ENCODE assay signal across 14 cellular contexts in the genomic region with DNA sequence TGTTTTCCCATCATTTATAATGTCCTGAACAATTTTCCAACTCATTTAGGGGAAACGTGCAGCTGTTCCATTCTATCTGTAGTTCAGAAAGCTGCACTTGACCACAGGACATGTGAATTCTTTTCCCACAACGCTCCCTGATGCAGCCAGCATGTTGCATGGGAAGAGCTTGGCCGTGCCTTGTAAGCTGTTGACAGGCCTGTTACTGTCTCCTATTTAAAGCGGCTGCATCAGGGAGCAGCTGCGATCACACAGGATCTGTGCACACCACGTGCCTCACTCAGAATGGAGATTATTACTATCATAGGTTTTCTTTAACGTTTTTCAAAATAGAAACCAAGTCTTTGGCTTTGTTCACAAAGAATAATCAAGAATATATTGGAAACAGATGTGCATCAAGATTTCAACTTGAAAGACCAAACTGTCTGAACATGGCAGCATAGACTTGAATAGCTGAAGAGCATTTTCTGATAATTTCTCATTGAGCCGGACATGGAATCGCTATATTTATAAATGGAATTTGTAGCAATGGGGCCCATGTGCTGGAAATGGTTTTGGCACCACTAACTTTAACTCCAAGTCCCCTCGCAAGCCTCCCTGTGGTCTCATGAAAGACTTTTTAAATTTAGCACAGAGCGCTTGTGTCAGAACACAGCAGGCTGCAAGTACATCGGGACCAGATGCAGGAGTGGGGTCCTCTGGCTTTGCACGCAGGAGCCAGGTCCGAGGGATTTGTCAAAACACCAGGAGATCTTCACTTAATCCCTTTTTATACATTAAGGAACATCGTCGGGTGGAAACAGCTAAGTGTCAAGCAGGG. TPM values are rescaled to one million over a fixed set of nuclear protein-coding genes. Genes with fewer than 3 reads are reported as not detected.
DNase-seq lines count a peak whose midpoint lies in the region; ATAC-seq and TF ChIP-seq lines count a peak whose summit lies in the region.
"Had no signal": no experiment of that assay in that cellular context is flagged by ENCODE, and none has a peak within 500 bp of the region (broad histone marks: within the 10 kb centered on the region; RNA-seq: fewer than 3 reads in every experiment).

No MANE protein-coding gene starts in this region.

- no peak for ATAC-seq in HG02763 (IDR thresholded peaks at IDR 0.05; ENCODE audit: unreplicated experiment)

- DNase-seq in HFF-Myc (ENCODE audit: extremely low read depth, low read depth) (peak; percentile 47), amygdala (lab: John Stamatoyannopoulos, UW) (peak in 32 of 56 donors; percentile 5 to 67 (median 28)), left ventricle myocardium inferior (peak; percentile 39), skeletal muscle cell (ENCODE audit: low read depth) (peak; percentile 67), ascending aorta (ENCODE audit: low spot score in 2 of 2) (no peak)
- no peak for DNase-seq in activated CD4-positive, CD25-positive, alpha-beta regulatory T cell (lab: John Stamatoyannopoulos, UW)
- no peak for DNase-seq in stimulated activated CD8-positive, alpha-beta memory T cell treated with anti-CD3 and anti-CD28 coated beads, Interleukin-4, amount 100 ng/mL, for 48 hours
- DNase-seq: activated CD4-positive, CD25-positive, alpha-beta regulatory T cell treated with anti-CD3 and anti-CD28 coated beads, Interleukin-2, amount 50 U/mL, for 72 hours; activated naive CD4-positive, alpha-beta T cell treated with anti-CD3 and anti-CD28 coated beads, Interleukin-2, amount 50 U/mL, for 16 hours; endodermal cell; NCI-H2029 treated with DMSO at 0.1 percent for 48 hours had no signal

- H3K36me3 ChIP-seq in left ventricle myocardium inferior = no peaks in the 10 kb centered on the region
- H3K36me3 ChIP-seq in ascending aorta = no peaks in the 10 kb centered on the region

- H3K4me1 ChIP-seq in left ventricle myocardium inferior (peaks cover 34% of the 10 kb centered on the region), ascending aorta (no peaks in the 10 kb centered on the region)

- no peak overlapping the region for H3K4me3 ChIP-seq in HFF-Myc (replicated peaks; ENCODE audit: low read depth, low read length)
- peak overlapping the region; percentile 36 for H3K4me3 ChIP-seq in left ventricle myocardium inferior
- H3K4me3 ChIP-seq in skeletal muscle cell (ENCODE audit: low read depth, low read length) = no peak overlapping the region
- H3K4me3 ChIP-seq in ascending aorta = no peak overlapping the region
- H3K4me3 ChIP-seq: tibial nerve had no signal

- H3K27ac ChIP-seq in left ventricle myocardium inferior (replicated peaks) (peak overlapping the region; percentile 59), ascending aorta (no peak overlapping the region)
- H3K27ac ChIP-seq: tibial nerve had no signal

- TF ChIP-seq CTCF in HFF-Myc (IDR thresholded peaks at IDR 0.05; ENCODE audit: low read depth, low read length, missing control alignments) (no peak), left ventricle myocardium inferior (IDR thresholded peaks at IDR 0.05; ENCODE audit: borderline replicate concordance) (no peak), ascending aorta (IDR thresholded peaks at IDR 0.05) (no peak)

- no peaks in the 10 kb centered on the region for H3K27me3 ChIP-seq in left ventricle myocardium inferior (ENCODE audit: low read depth)
- no peaks in the 10 kb centered on the region for H3K27me3 ChIP-seq in ascending aorta
- H3K27me3 ChIP-seq: tibial nerve had no signal

- intact Hi-C loops in left ventricle myocardium inferior (cut with micrococcal nuclease) (loop anchor here (5.0 kb wide), 1 partner anchor 239 kb away; no protein-coding TSS in a partner anchor), ascending aorta (cut with DNase I) (loop anchor here (5.0 kb wide), 2 partner anchors 239 to 254 kb away; no protein-coding TSS in a partner anchor)

- no peaks in the 10 kb centered on the region for H3K9me3 ChIP-seq in left ventricle myocardium inferior (replicated peaks)
- no peaks in the 10 kb centered on the region for H3K9me3 ChIP-seq in ascending aorta
- H3K9me3 ChIP-seq: tibial nerve had no signal

RNA-seq across cellular contexts. Expression of a gene that starts 40.8 kb away (rescaled TPM):
- total RNA-seq in left ventricle myocardium inferior (163 TPM), ascending aorta (12.0 TPM)
- total RNA-seq: osteocyte had no signal

Comparison
In these comparisons a context has a peak if more than half of its experiments do, and no peak if none do; other contexts are left out.
1. DNase-seq: peak in HFF-Myc (single experiment), amygdala (32 of 56), left ventricle myocardium inferior (single experiment) and skeletal muscle cell (single experiment); none in ascending aorta (0 of 2), activated CD4-positive, CD25-positive, alpha-beta regulatory T cell (0 of 4) and stimulated activated CD8-positive, alpha-beta memory T cell treated with anti-CD3 and anti-CD28 coated beads, Interleukin-4, amount 100 ng/mL, for 48 hours (single experiment).
2. RNA of a gene that starts 40.8 kb away (total RNA-seq): 163 TPM in left ventricle myocardium inferior (single experiment); 12.0 TPM in ascending aorta (single experiment); every median in the first group is over 10 times any median in the second.